Comparison of ENCODE assay signal across 8 cellular contexts in the genomic region with DNA sequence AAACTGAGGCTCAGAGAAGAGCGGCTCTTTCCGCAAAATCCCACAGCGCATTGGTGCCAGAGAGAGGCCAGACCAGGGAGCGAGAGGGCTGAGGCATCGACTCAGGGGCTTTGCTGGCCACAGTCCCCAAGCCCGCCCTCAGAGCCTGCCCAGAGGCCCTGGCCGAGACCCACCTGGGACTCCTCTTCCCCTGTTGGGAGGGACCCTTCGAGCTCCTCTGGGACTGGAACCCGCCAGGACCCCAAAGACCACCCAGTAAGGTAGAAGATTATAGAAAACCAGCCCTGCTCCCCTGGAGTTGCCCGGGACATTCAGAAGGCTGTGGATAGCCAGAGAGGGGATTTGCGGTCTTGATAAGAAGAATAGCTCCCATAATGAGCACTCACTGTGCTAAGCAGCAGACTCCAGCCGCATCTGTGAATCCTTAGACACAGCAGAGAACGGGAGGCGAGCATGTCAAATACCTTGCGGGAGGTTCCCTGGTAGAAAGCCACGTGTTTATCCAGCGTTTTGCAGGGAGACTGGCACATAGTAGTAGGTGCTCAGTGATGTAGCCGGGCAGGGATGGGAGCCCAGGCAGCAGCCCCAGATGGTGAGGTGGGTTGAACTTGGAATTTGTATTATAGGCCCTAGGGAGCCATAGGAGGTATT. TPM values are rescaled to one million over a fixed set of nuclear protein-coding genes. Genes with fewer than 3 reads are reported as not detected.
DNase-seq lines count a peak whose midpoint lies in the region; ATAC-seq and TF ChIP-seq lines count a peak whose summit lies in the region.

No MANE protein-coding gene starts in this region.

- H3K27ac ChIP-seq in cardiac muscle cell (peak overlapping the region; percentile 67), colonic mucosa (peak overlapping the region; percentile 56), mucosa of rectum (ENCODE audit: low read depth in 2 of 2, low read length in 2 of 2) (peak overlapping the region; percentile 67 to 68), vagina (peak overlapping the region; percentile 89)

- TF ChIP-seq POLR2A in vagina (IDR thresholded peaks at IDR 0.05) = no peak

- ATAC-seq in HG03378 (IDR thresholded peaks at IDR 0.05; ENCODE audit: unreplicated experiment) = no peak

- intact Hi-C loops in cardiac septum (cut with DNase I) = loop anchor here (5.0 kb wide), 1 partner anchor 39 kb away; a partner anchor contains a TSS
- intact Hi-C loops in colonic mucosa (cut with DNase I) = loop anchor here (10.0 kb wide), 1 partner anchor 73 kb away; a partner anchor contains a TSS
- intact Hi-C loops in vagina (cut with DNase I) = no loop called here

- peak; percentile 51 to 54 for DNase-seq in cardiac muscle cell (ENCODE audit: low read depth in 1 of 2, low spot score in 1 of 2)
- no peak for DNase-seq in cardiac septum (ENCODE audit: low spot score)
- DNase-seq in colonic mucosa = no peak
- no peak for DNase-seq in vagina (ENCODE audit: extremely low spot score in 2 of 2)
- DNase-seq in NCI-H446 (lab: John Stamatoyannopoulos, UW) = no peak
- DNase-seq in stimulated activated CD4-positive, alpha-beta T cell treated with anti-CD3 and anti-CD28 coated beads, Interleukin-15, amount 100 ng/mL, for 24 hours = no peak

- H3K36me3 ChIP-seq in cardiac muscle cell = no peaks in the 10 kb centered on the region
- H3K36me3 ChIP-seq in colonic mucosa = no peaks in the 10 kb centered on the region
- peaks cover 0 to 3% of the 10 kb centered on the region in 2 donors for H3K36me3 ChIP-seq in mucosa of rectum (ENCODE audit: control insufficient read depth in 2 of 2, insufficient read depth in 2 of 2, low read length in 2 of 2)
- H3K36me3 ChIP-seq in vagina = peaks cover 0 to under 1% of the 10 kb centered on the region in 2 donors

- TF ChIP-seq CTCF in cardiac muscle cell (IDR thresholded peaks at IDR 0.05; ENCODE audit: low read depth, low read length) = no peak
- TF ChIP-seq CTCF in colonic mucosa (IDR thresholded peaks at IDR 0.05) = no peak
- no peak for TF ChIP-seq CTCF in vagina (IDR thresholded peaks at IDR 0.05)

- H3K4me3 ChIP-seq in cardiac muscle cell = peak overlapping the region; percentile 29
- H3K4me3 ChIP-seq in colonic mucosa = peak overlapping the region; percentile 51
- H3K4me3 ChIP-seq in mucosa of rectum (ENCODE audit: low read length in 2 of 2) = peak overlapping the region; percentile 59 to 77
- peak overlapping the region; percentile 47 to 74 for H3K4me3 ChIP-seq in vagina

- H3K9ac ChIP-seq in colonic mucosa (ENCODE audit: low read depth in 2 of 2, low read length in 2 of 2) = peak overlapping the region; percentile 58 to 70
- peak overlapping the region; percentile 66 to 67 for H3K9ac ChIP-seq in mucosa of rectum (ENCODE audit: low read depth in 1 of 2, low read length in 2 of 2)

- H3K4me1 ChIP-seq in cardiac muscle cell (ENCODE audit: low read depth) = peaks cover 35% of the 10 kb centered on the region
- H3K4me1 ChIP-seq in colonic mucosa = peaks cover 23% of the 10 kb centered on the region
- peaks cover 43% of the 10 kb centered on the region in 2 donors for H3K4me1 ChIP-seq in mucosa of rectum (ENCODE audit: control insufficient read depth in 2 of 2, insufficient read depth in 2 of 2, low read length in 2 of 2)
- H3K4me1 ChIP-seq in vagina = peaks cover 56% of the 10 kb centered on the region

- H3K27me3 ChIP-seq in cardiac muscle cell = no peaks in the 10 kb centered on the region
- no peaks in the 10 kb centered on the region for H3K27me3 ChIP-seq in colonic mucosa
- no peaks in the 10 kb centered on the region for H3K27me3 ChIP-seq in mucosa of rectum (ENCODE audit: control insufficient read depth in 2 of 2, insufficient read depth in 2 of 2, low read length in 2 of 2)
- no peaks in the 10 kb centered on the region for H3K27me3 ChIP-seq in vagina

- no peaks in the 10 kb centered on the region for H3K9me3 ChIP-seq in cardiac muscle cell (ENCODE audit: low read depth)
- H3K9me3 ChIP-seq in colonic mucosa = no peaks in the 10 kb centered on the region
- H3K9me3 ChIP-seq in mucosa of rectum (ENCODE audit: control insufficient read depth in 2 of 2, low read length in 2 of 2) = no peaks in the 10 kb centered on the region
- no peaks in the 10 kb centered on the region for H3K9me3 ChIP-seq in vagina

RNA-seq across cellular contexts. Expression of a gene that starts 0.7 kb away (rescaled TPM):
- total RNA-seq in cardiac muscle cell (174 and 175 TPM in 2 replicates), cardiac septum (484 TPM), colonic mucosa (100 to 1,000 TPM; 159 to 166 TPM), vagina (33.4 TPM)
- 346 and 413 TPM in 2 replicates for polyA plus RNA-seq in cardiac muscle cell

RNA-seq across cellular contexts. Expression of a gene that starts 21.3 kb away (rescaled TPM):
- total RNA-seq in cardiac muscle cell (49.4 and 73.4 TPM in 2 replicates), cardiac septum (49.4 TPM), colonic mucosa (100 to 1,000 TPM; 251 to 279 TPM), vagina (108 TPM)
- polyA plus RNA-seq in cardiac muscle cell = 53.0 and 85.2 TPM in 2 replicates

RNA-seq across cellular contexts. Expression of a gene that starts 23.7 kb away (rescaled TPM):
- total RNA-seq in cardiac muscle cell (6.9 and 15.8 TPM in 2 replicates), cardiac septum (244 TPM), colonic mucosa (10 to 100 TPM; 15.4 to 34.5 TPM), vagina (130 TPM)
- 12.6 and 35.4 TPM in 2 replicates for polyA plus RNA-seq in cardiac muscle cell

RNA-seq across cellular contexts. Expression of a gene that starts 38.7 kb away (rescaled TPM):
- total RNA-seq in cardiac muscle cell (66.2 and 119 TPM in 2 replicates), cardiac septum (48.1 TPM), colonic mucosa (10 to 100 TPM; 25.4 to 66.5 TPM), vagina (33.1 TPM)
- polyA plus RNA-seq in cardiac muscle cell = 48.8 and 71.4 TPM in 2 replicates

RNA-seq across cellular contexts. Expression of a gene that starts 52.5 kb away (rescaled TPM):
- total RNA-seq in cardiac muscle cell = 0.89 and 1.7 TPM in 2 replicates
- polyA plus RNA-seq in cardiac muscle cell = 3.4 and 3.5 TPM in 2 replicates
- total RNA-seq in cardiac septum = 0.57 TPM
- under 1 TPM; 0.85 to 0.89 TPM for total RNA-seq in colonic mucosa
- total RNA-seq in vagina = 10.3 TPM

Comparison
In these comparisons a context has a peak if more than half of its experiments do, and no peak if none do; other contexts are left out.
1. DNase-seq: peak in cardiac muscle cell (2 of 2); none in cardiac septum (single experiment), colonic mucosa (single experiment), vagina (0 of 2), NCI-H446 (0 of 2) and stimulated activated CD4-positive, alpha-beta T cell treated with anti-CD3 and anti-CD28 coated beads, Interleukin-15, amount 100 ng/mL, for 24 hours (single experiment).
2. Peak in every context shown above with its lines, with median percentiles within 50 percentile points of each other: H3K27ac ChIP-seq and H3K4me3 ChIP-seq.